1 cellular context compared by ENCODE assay signal in the genomic region with DNA sequence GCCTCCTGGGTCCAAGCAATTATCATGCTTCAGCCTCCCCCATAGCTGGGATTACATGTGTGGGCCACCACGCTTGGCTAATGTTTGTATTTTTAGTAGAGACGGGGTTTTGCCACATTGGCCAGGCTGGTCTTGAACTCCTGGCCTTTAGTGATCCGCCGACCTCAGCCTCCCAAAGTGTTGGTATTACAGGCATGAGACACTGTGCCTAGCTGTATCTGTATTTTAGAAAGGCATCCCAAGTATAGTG.
A peak's percentile ranks its signal among the peaks of the same experiment; 100 is the strongest.
TF ChIP-seq lines count a peak whose summit lies in the region.

No MANE protein-coding gene starts in this region.

TF ChIP-seq in K562, 482 proteins besides CTCF, POLR2A, EP300 and RAD21 (continued from another document):
- TF ChIP-seq, protein P1, sequence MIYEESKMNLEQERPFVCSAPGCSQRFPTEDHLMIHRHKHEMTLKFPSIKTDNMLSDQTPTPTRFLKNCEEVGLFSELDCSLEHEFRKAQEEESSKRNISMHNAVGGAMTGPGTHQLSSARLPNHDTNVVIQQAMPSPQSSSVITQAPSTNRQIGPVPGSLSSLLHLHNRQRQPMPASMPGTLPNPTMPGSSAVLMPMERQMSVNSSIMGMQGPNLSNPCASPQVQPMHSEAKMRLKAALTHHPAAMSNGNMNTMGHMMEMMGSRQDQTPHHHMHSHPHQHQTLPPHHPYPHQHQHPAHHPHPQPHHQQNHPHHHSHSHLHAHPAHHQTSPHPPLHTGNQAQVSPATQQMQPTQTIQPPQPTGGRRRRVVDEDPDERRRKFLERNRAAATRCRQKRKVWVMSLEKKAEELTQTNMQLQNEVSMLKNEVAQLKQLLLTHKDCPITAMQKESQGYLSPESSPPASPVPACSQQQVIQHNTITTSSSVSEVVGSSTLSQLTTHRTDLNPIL (CRISPR knock-in tag; IDR thresholded peaks at IDR 0.05), result no peak
- TF ChIP-seq ADNP (tag; IDR thresholded peaks at IDR 0.05) (peak; percentile 70), ZNF121 (CRISPR knock-in tag; conservative IDR thresholded peaks at IDR 0.05) (peak; percentile 81), FOSL1 (tag; conservative IDR thresholded peaks at IDR 0.05) (no peak), SMARCA5 (IDR thresholded peaks at IDR 0.05) (peak; percentile 78)
